In genomic region chr2:8119782-8120551, GRCh38 we compare ENCODE assay signal across 1 cellular context.
TF ChIP-seq lines count a peak whose summit lies in the region.

No MANE protein-coding gene starts in this region.

TF ChIP-seq in GM23338, 12 proteins besides CTCF, POLR2A, EP300 and RAD21 (continued from another document):
- TF ChIP-seq ZNF462 (CRISPR knock-in tag; IDR thresholded peaks at IDR 0.05) = no peak
- TF ChIP-seq EZH2phosphoT487 (IDR thresholded peaks at IDR 0.05; ENCODE audit: unreplicated experiment) = no peak
